Comparison of ENCODE assay signal across 8 cellular contexts in genomic region chr17:58692239-58693055, GRCh38. TPM values are rescaled to one million over a fixed set of nuclear protein-coding genes. Genes with fewer than 3 reads are reported as not detected.
DNase-seq lines count a peak whose midpoint lies in the region; ATAC-seq and TF ChIP-seq lines count a peak whose summit lies in the region.

Gene RAD51C (plus strand): TSS chr17:58692602. CDS start chr17:58692644, 42 bp downstream.

- intact Hi-C loops in T-helper 2 cell treated with Interferon-gamma antibody and Interleukin-4, amounts not matched to agents 100 ng/mL and 5 ng/mL, for 36 hours (cut with micrococcal nuclease), result loop anchor here (1.0 to 5.0 kb wide), 3 partner anchors 34 to 175 kb away; no protein-coding TSS in a partner anchor

- TF ChIP-seq CTCF in right atrium auricular region (IDR thresholded peaks at IDR 0.05), result no peak

- H3K9me3 ChIP-seq in right atrium auricular region, result no peaks in the 10 kb centered on the region

- no peaks in the 10 kb centered on the region for H3K27me3 ChIP-seq in right atrium auricular region

- DNase-seq in NCI-H1694 treated with DMSO at 0.1 percent for 48 hours (lab: John Stamatoyannopoulos, UW), result peak; percentile 80
- DNase-seq in anterior cingulate cortex (lab: John Stamatoyannopoulos, UW), result peak in 57 of 58 donors; percentile 11 to 87 (median 72)
- peak; percentile 83 for DNase-seq in right atrium auricular region (ENCODE audit: low spot score)
- peak; percentile 44 for DNase-seq in pulmonary artery endothelial cell (ENCODE audit: low read depth, low spot score)

- 11% methylated on average over 50 of the region's 50 CpGs for WGBS in urinary bladder

- H3K36me3 ChIP-seq in right atrium auricular region, result no peaks in the 10 kb centered on the region
- H3K36me3 ChIP-seq in urinary bladder (ENCODE audit: insufficient read depth), result no peaks in the 10 kb centered on the region

- peak within 1 kb of the TSS; percentile 58 to 72 for H3K4me3 ChIP-seq in right atrium auricular region
- H3K4me3 ChIP-seq in urinary bladder (ENCODE audit: low read depth, low read length), result peak within 1 kb of the TSS; percentile 66

- peak; percentile 93 for TF ChIP-seq POLR2A in GM15510 (IDR thresholded peaks at IDR 0.05; ENCODE audit: borderline replicate concordance, extremely low read depth, insufficient read length)

- H3K27ac ChIP-seq in right atrium auricular region, result peak within 1 kb of the TSS; percentile 77 to 80
- peak within 1 kb of the TSS; percentile 80 for H3K27ac ChIP-seq in urinary bladder (ENCODE audit: low read depth)

- peaks cover 0 to 12% of the 10 kb centered on the region in 2 donors for H3K4me1 ChIP-seq in right atrium auricular region
- peaks cover 1% of the 10 kb centered on the region for H3K4me1 ChIP-seq in urinary bladder (ENCODE audit: insufficient read depth)

- peak; percentile 99 for ATAC-seq in HG02852 (IDR thresholded peaks at IDR 0.05; ENCODE audit: unreplicated experiment)

RNA-seq across cellular contexts. Expression of gene RAD51C, which starts in this region (rescaled TPM):
- total RNA-seq in T-helper 2 cell treated with Interferon-gamma antibody and Interleukin-4, amounts not matched to agents 100 ng/mL and 5 ng/mL, for 36 hours, result 59.2 and 63.1 TPM in 2 replicates
- total RNA-seq in right atrium auricular region, result 10 to 100 TPM; 24.3 to 29.3 TPM
- 24.7 and 53.9 TPM in 2 replicates for total RNA-seq in pulmonary artery endothelial cell
- total RNA-seq in urinary bladder, result 33.7 TPM
- polyA plus RNA-seq in urinary bladder, result 26.7 TPM

Comparison
In these comparisons a context has a peak if more than half of its experiments do, and no peak if none do; other contexts are left out.
1. Peak in every context shown above with its lines: DNase-seq, ATAC-seq, H3K4me3 ChIP-seq and H3K27ac ChIP-seq.